In genomic region chr7:39560997-39561396, GRCh38 we compare ENCODE assay signal across 32 cellular contexts.
"Had no signal": no experiment of that assay in that cellular context is flagged by ENCODE, and none has a peak within 500 bp of the region (broad histone marks: within the 10 kb centered on the region; RNA-seq: fewer than 3 reads in every experiment).

No MANE protein-coding gene starts in this region.

- H3K27ac ChIP-seq: ascending aorta, cardiac muscle cell, KMS-11, SJSA1 had no signal

- H3K27me3 ChIP-seq: ascending aorta, cardiac muscle cell, SJSA1 had no signal

- H3K27ac Mint-ChIP-seq: activated CD4-positive, alpha-beta T cell treated with anti-CD3 and anti-CD28 coated beads for 36 hours; activated CD4-positive, alpha-beta T cell treated with anti-CD3 and anti-CD28 coated beads, Interleukin-2, amount 10 ng/mL, durations not matched to agents 7 days and 5 days; activated CD8-positive, alpha-beta T cell treated with anti-CD3 and anti-CD28 coated beads, Interleukin-2, amount 10 ng/mL, durations not matched to agents 7 days and 5 days; activated naive CD4-positive, alpha-beta T cell treated with anti-CD3 and anti-CD28 coated beads, Interleukin-2, amount 50 U/mL, for 24 hours; activated naive CD8-positive, alpha-beta T cell treated with anti-CD3 and anti-CD28 coated beads, Interleukin-2, amount 10 ng/mL, durations not matched to agents 7 days and 5 days; activated T-cell treated with anti-CD3 and anti-CD28 coated beads, Interleukin-2, amount 50 U/mL, for 24 hours; activated T-helper 2 cell treated with anti-CD3 and anti-CD28 coated beads, Interferon-gamma antibody, Interleukin-2, Interleukin-4, amounts not matched to agents 10 μg/mL and 5 μg/mL and 100 μg/mL, durations not matched to agents 14 hours and 24 hours and 36 hours; T-helper 1 cell treated with Interleukin-12 subunit alpha and Interleukin-12 subunit beta and Interleukin-4 antibody, amounts not matched to agents 30 μg/mL and 1 μg/mL, for 36 hours; T-helper 2 cell treated with Interferon-gamma antibody and Interleukin-4, amounts not matched to agents 5 μg/mL and 100 μg/mL, for 36 hours had no signal

- H3K9ac ChIP-seq: KMS-11, SK-N-SH had no signal

- H3K4me3 ChIP-seq: ascending aorta, cardiac muscle cell, SJSA1 had no signal

- H3K9me3 ChIP-seq: ascending aorta, SJSA1, SK-N-SH had no signal

- H3K9me3 Mint-ChIP-seq: activated CD4-positive, alpha-beta T cell treated with anti-CD3 and anti-CD28 coated beads, Interleukin-2, amount 10 ng/mL, durations not matched to agents 7 days and 5 days; activated naive CD4-positive, alpha-beta T cell treated with anti-CD3 and anti-CD28 coated beads, Interleukin-2, amount 50 U/mL, for 24 hours; activated naive CD8-positive, alpha-beta T cell treated with anti-CD3 and anti-CD28 coated beads, Interleukin-2, amount 10 ng/mL, durations not matched to agents 7 days and 5 days; activated T-cell treated with anti-CD3 and anti-CD28 coated beads, Interleukin-2, amount 50 U/mL, for 24 hours; activated T-helper 2 cell treated with anti-CD3 and anti-CD28 coated beads, Interferon-gamma antibody, Interleukin-2, Interleukin-4, amounts not matched to agents 10 μg/mL and 5 μg/mL and 100 μg/mL, durations not matched to agents 14 hours and 24 hours and 36 hours; T-helper 1 cell treated with Interleukin-12 subunit alpha and Interleukin-12 subunit beta and Interleukin-4 antibody, amounts not matched to agents 30 μg/mL and 1 μg/mL, for 36 hours; T-helper 2 cell treated with Interferon-gamma antibody and Interleukin-4, amounts not matched to agents 5 μg/mL and 100 μg/mL, for 36 hours had no signal

- H3K36me3 Mint-ChIP-seq: activated naive CD4-positive, alpha-beta T cell treated with anti-CD3 and anti-CD28 coated beads, Interleukin-2, amount 50 U/mL, for 24 hours had no signal

- H3K4me1 ChIP-seq: ascending aorta, SJSA1 had no signal

- DNase-seq: activated CD4-positive, alpha-beta T cell treated with anti-CD3 and anti-CD28 coated beads for 36 hours; activated CD4-positive, alpha-beta T cell treated with anti-CD3 and anti-CD28 coated beads, Interleukin-2, amount 10 ng/mL, durations not matched to agents 7 days and 5 days; activated CD4-positive, alpha-beta T cell treated with anti-CD3 and anti-CD28 coated beads, Interleukin-2, amount 50 U/mL, for 48 hours; activated CD8-positive, alpha-beta T cell treated with anti-CD3 and anti-CD28 coated beads, Interleukin-2, amount 10 ng/mL, durations not matched to agents 7 days and 5 days; activated gamma-delta T cell; activated naive CD4-positive, alpha-beta T cell treated with Interleukin-2 at 50 U/mL for 16 hours; activated naive CD8-positive, alpha-beta T cell treated with anti-CD3 and anti-CD28 coated beads, Interleukin-2, amount 10 ng/mL, durations not matched to agents 7 days and 5 days; activated T-cell treated with anti-CD3 and anti-CD28 coated beads, Interleukin-2, amount 50 U/mL, for 24 hours; amygdala; MM.1S; MV-4-11; NCI-H1092; NCI-H146; NCI-H187; NCI-H2029 treated with DMSO at 0.1 percent for 48 hours; NCI-H2107; NCI-H226; NCI-H446 treated with DMSO at 0.1 percent for 48 hours; NCI-H524 treated with DMSO at 0.1 percent for 48 hours; RPMI8226; SHP77 treated with DMSO at 0.1 percent for 48 hours; SK-N-SH had no signal

- H3K36me3 ChIP-seq: ascending aorta, cardiac muscle cell, SJSA1 had no signal

- H3K4me3 Mint-ChIP-seq: activated CD4-positive, alpha-beta T cell treated with anti-CD3 and anti-CD28 coated beads for 36 hours; activated CD4-positive, alpha-beta T cell treated with anti-CD3 and anti-CD28 coated beads, Interleukin-2, amount 10 ng/mL, durations not matched to agents 7 days and 5 days; activated CD8-positive, alpha-beta T cell treated with anti-CD3 and anti-CD28 coated beads, Interleukin-2, amount 10 ng/mL, durations not matched to agents 7 days and 5 days; activated naive CD4-positive, alpha-beta T cell treated with anti-CD3 and anti-CD28 coated beads, Interleukin-2, amount 50 U/mL, for 24 hours; activated naive CD8-positive, alpha-beta T cell treated with anti-CD3 and anti-CD28 coated beads, Interleukin-2, amount 10 ng/mL, durations not matched to agents 7 days and 5 days; activated T-cell treated with anti-CD3 and anti-CD28 coated beads, Interleukin-2, amount 50 U/mL, for 24 hours; T-helper 1 cell treated with Interleukin-12 subunit alpha and Interleukin-12 subunit beta and Interleukin-4 antibody, amounts not matched to agents 30 μg/mL and 1 μg/mL, for 36 hours; T-helper 2 cell treated with Interferon-gamma antibody and Interleukin-4, amounts not matched to agents 5 μg/mL and 100 μg/mL, for 36 hours had no signal

- H3K4me2 ChIP-seq: KMS-11, SK-N-SH had no signal

- ATAC-seq: activated CD4-positive, alpha-beta T cell treated with anti-CD3 and anti-CD28 coated beads for 36 hours; activated CD4-positive, CD25-positive, alpha-beta regulatory T cell treated with anti-CD3 and anti-CD28 coated beads, Interleukin-2, amount 50 U/mL, for 24 hours; activated CD8-positive, alpha-beta T cell treated with anti-CD3 and anti-CD28 coated beads, Interleukin-2, amount 10 ng/mL, durations not matched to agents 7 days and 5 days; Panc1 had no signal
